In the genomic region with DNA sequence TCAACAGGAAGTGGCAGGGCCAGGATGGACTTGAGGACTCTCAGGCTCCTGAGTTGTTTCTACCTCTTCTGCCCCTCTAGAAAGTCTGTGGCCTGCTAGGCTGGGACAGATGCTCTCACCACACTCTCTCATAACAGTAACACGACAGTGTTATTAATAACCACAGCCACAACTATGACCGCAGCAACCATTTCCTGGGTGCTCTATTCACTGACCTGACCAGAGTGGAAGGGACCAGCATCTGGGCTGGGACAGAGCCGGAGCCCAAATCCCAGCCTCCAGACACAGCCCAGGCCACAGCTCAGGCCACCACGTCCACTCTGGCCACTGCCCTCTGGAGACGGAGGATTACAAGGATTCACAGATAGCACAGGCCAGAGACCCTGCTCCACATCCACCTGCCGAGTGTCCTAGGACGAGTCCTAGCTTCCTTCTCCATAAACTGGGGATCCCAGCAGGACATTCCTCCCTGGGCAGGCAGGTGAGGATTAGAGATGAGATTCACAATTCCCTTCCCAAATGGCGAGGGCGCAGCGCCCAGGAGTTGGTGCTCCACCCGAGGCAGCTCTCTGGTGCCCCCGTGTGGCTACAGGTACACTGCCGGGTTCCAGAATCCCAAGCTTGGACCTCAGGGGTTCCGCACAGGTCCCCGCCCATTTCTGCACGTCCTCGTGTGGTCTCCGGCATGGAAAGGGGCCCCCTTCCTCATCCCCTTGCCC, we compare ENCODE assay signal across 8 cellular contexts. TPM values are rescaled to one million over a fixed set of nuclear protein-coding genes. Genes with fewer than 3 reads are reported as not detected.
DNase-seq lines count a peak whose midpoint lies in the region; ATAC-seq, FAIRE-seq and TF ChIP-seq lines count a peak whose summit lies in the region.

No MANE protein-coding gene starts in this region.

- no TSS peak for BruUV-seq in A673 (replicated peaks; lab: Mats Ljungman, UMichigan)
- no TSS peak for BruUV-seq in OCI-LY7 (replicated peaks; lab: Mats Ljungman, UMichigan)

- ATAC-seq in HG03159 (IDR thresholded peaks at IDR 0.05; ENCODE audit: unreplicated experiment) (peak; percentile 69), GM18520 (IDR thresholded peaks at IDR 0.05; ENCODE audit: unreplicated experiment) (no peak)

- H3K9me3 ChIP-seq in A673 (ENCODE audit: low read depth, low read length, poor library complexity, severe bottlenecking) (no peaks in the 10 kb centered on the region), OCI-LY7 (ENCODE audit: low read length) (no peaks in the 10 kb centered on the region), small intestine (ENCODE audit: control insufficient read depth, low read depth) (no peaks in the 10 kb centered on the region)

- TF ChIP-seq CTCF in A673 (conservative IDR thresholded peaks at IDR 0.05; ENCODE audit: low read depth, low read length) (peak; percentile 85), OCI-LY7 (conservative IDR thresholded peaks at IDR 0.05; ENCODE audit: low read length) (peak; percentile 85)

- POLR2A ChIA-PET in A673 (lab: Charles Lee; ENCODE audit: low non-redundant PET) (no interaction called here), OCI-LY7 (lab: Charles Lee) (no interaction called here)

- H3K27ac ChIP-seq in A673 (ENCODE audit: low read depth, low read length, poor library complexity, severe bottlenecking) (no peak overlapping the region), OCI-LY7 (ENCODE audit: low read depth, low read length, poor library complexity, severe bottlenecking) (no peak overlapping the region), small intestine (ENCODE audit: low read depth in 1 of 2, low read length in 1 of 2) (no peak overlapping the region)

- H3K27me3 ChIP-seq in A673 (replicated peaks; ENCODE audit: insufficient read depth, low read depth, low read length, poor library complexity) (peaks cover 23% of the 10 kb centered on the region), small intestine (ENCODE audit: control insufficient read depth in 2 of 2, insufficient read depth in 2 of 2, low read length in 2 of 2) (peaks cover 0 to 3% of the 10 kb centered on the region in 2 donors)

- H2AFZ ChIP-seq in OCI-LY7 (ENCODE audit: low read length), result peak overlapping the region; percentile 73; the same call in 1 of the 2 replicates

- no peak for TF ChIP-seq POLR2A in GM12891 (IDR thresholded peaks at IDR 0.05; ENCODE audit: low read depth, low read length)

- H3K36me3 ChIP-seq in A673 (ENCODE audit: insufficient read depth, low read length, poor library complexity, severe bottlenecking) (no peaks in the 10 kb centered on the region), OCI-LY7 (ENCODE audit: insufficient read depth, low read length) (no peaks in the 10 kb centered on the region), small intestine (ENCODE audit: control insufficient read depth in 2 of 2, insufficient read depth in 2 of 2, low read length in 2 of 2) (no peaks in the 10 kb centered on the region)

- no peaks in the 10 kb centered on the region for H3K9me2 ChIP-seq in OCI-LY7 (ENCODE audit: insufficient read depth, low read length)

- H3K4me2 ChIP-seq in OCI-LY7 (ENCODE audit: low read length), result peak overlapping the region; percentile 50; the same call in 1 of the 2 replicates

- H3K4me3 ChIP-seq in A673 (ENCODE audit: low read depth, low read length, poor library complexity, severe bottlenecking) (no peak overlapping the region), OCI-LY7 (ENCODE audit: low read depth, low read length, poor library complexity, severe bottlenecking) (no peak overlapping the region), small intestine (ENCODE audit: low read depth in 1 of 2, low read length in 2 of 2) (no peak overlapping the region)

- DNase-seq in A673 (ENCODE audit: low spot score) (peak; percentile 72), GM12891 (ENCODE audit: insufficient read length, low spot score) (peak; percentile 66), OCI-LY7 (ENCODE audit: low spot score) (peak; percentile 56), cardiac septum (ENCODE audit: low spot score) (peak; percentile 76), small intestine (peak; percentile 52)
- DNase-seq in activated gamma-delta T cell treated with anti-CD3 and anti-CD28 coated beads, Interleukin-2, amount 50 U/mL, for 16 hours (ENCODE audit: low read depth), result peak; percentile 14

- no peaks in the 10 kb centered on the region for H3K4me1 ChIP-seq in A673 (ENCODE audit: insufficient read depth, low read length, poor library complexity, severe bottlenecking)
- peaks cover 8% of the 10 kb centered on the region for H3K4me1 ChIP-seq in OCI-LY7 (ENCODE audit: insufficient read depth, low read length, poor library complexity, severe bottlenecking)
- H3K4me1 ChIP-seq in small intestine (ENCODE audit: control insufficient read depth in 2 of 2, insufficient read depth in 1 of 2, low read depth in 1 of 2, low read length in 1 of 2), result no peaks in the 10 kb centered on the region

- no peaks in the 10 kb centered on the region for H4K20me1 ChIP-seq in OCI-LY7 (ENCODE audit: insufficient read depth, low read length)

- no peaks in the 10 kb centered on the region for H3K79me2 ChIP-seq in OCI-LY7 (ENCODE audit: insufficient read depth, low read depth, low read length)

- peak; percentile 85 for FAIRE-seq in GM12891 (lab: Jason Lieb, UNC)
- FAIRE-seq in small intestine (lab: Jason Lieb, UNC), result no peak

- 18 to 22% (median 21%) methylated on average over 18 of the region's 18 CpGs for WGBS in small intestine, 3 donors

- CTCF ChIA-PET in A673 (lab: Charles Lee), result interaction anchor here (0.6 to 1.3 kb wide), 8 partner anchors 12 to 681 kb away, joined by 3 to 12 read pairs (median 4); a partner anchor contains a TSS
- CTCF ChIA-PET in OCI-LY7 (lab: Charles Lee; ENCODE audit: unreplicated experiment), result no interaction called here

- intact Hi-C loops in A673 (cut with micrococcal nuclease; ENCODE audit: unreplicated experiment) (loop anchor here (5.0 kb wide), 2 partner anchors 63 to 497 kb away; no protein-coding TSS in a partner anchor), OCI-LY7 (cut with micrococcal nuclease; ENCODE audit: unreplicated experiment) (loop anchor here (10.0 kb wide), 1 partner anchor 740 kb away; no protein-coding TSS in a partner anchor), cardiac septum (cut with DNase I) (loop anchor here (10.0 kb wide), 1 partner anchor 500 kb away; no protein-coding TSS in a partner anchor)

TF ChIP-seq in GM12891, 5 proteins besides CTCF, POLR2A, EP300 and RAD21:
- TF ChIP-seq SPI1 (IDR thresholded peaks at IDR 0.05; ENCODE audit: low read depth, low read length) (peak; percentile 49), POLR2AphosphoS5 (IDR thresholded peaks at IDR 0.05; ENCODE audit: low read depth, low read length) (no peak)

RNA-seq across cellular contexts. Expression of a gene that starts 7.1 kb away (rescaled TPM):
- total RNA-seq in A673 (2021), result not detected in 2 replicates
- polyA plus RNA-seq in GM12891 (2012; ENCODE audit: low read depth, missing spikeins), result not detected
- not detected in 2 replicates for total RNA-seq in OCI-LY7 (2014; rRNA removed; shearing (Covaris generic))
- 0.15 TPM in 1 of 2 replicates, not detected in the other for total RNA-seq in OCI-LY7 (2022)
- not detected for total RNA-seq in cardiac septum
- polyA plus RNA-seq in small intestine, result not detected

RNA-seq across cellular contexts. Expression of a gene that starts 22.4 kb away (rescaled TPM):
- 0.15 and 0.33 TPM in 2 replicates for total RNA-seq in A673 (2021)
- polyA plus RNA-seq in GM12891 (2012; ENCODE audit: low read depth, missing spikeins), result 0.12 TPM
- total RNA-seq in OCI-LY7 (2014; rRNA removed; shearing (Covaris generic)), result not detected in 2 replicates
- not detected in 2 replicates for total RNA-seq in OCI-LY7 (2022)
- 0.13 TPM for total RNA-seq in cardiac septum
- polyA plus RNA-seq in small intestine, result 10 to 100 TPM; 14.2 to 60.4 (median 21.6) TPM

RNA-seq across cellular contexts. Expression of a gene that starts 38.8 kb away (rescaled TPM):
- total RNA-seq in A673 (2021), result 11.8 and 15.6 TPM in 2 replicates
- 0.08 TPM for polyA plus RNA-seq in GM12891 (2012; ENCODE audit: low read depth, missing spikeins)
- total RNA-seq in OCI-LY7 (2014; rRNA removed; shearing (Covaris generic)), result not detected in 2 replicates
- total RNA-seq in OCI-LY7 (2022), result not detected in 2 replicates
- total RNA-seq in cardiac septum, result 0.32 TPM
- polyA plus RNA-seq in small intestine, result 1 to 10 TPM in 1 of 3 donors, under 1 TPM in 1, not detected in 1; 0.22 to 4.0 TPM

Comparison
In these comparisons a context has a peak if more than half of its experiments do, and no peak if none do; other contexts are left out.
1. DNase-seq: peak in every context shown above with its lines; median percentile 76 in cardiac septum; 72 in A673; 66 in GM12891; 56 in OCI-LY7; 52 in small intestine; 14 in activated gamma-delta T cell treated with anti-CD3 and anti-CD28 coated beads, Interleukin-2, amount 50 U/mL, for 16 hours.